In genomic region chr1:103721473-103721872, GRCh38 we compare ENCODE assay signal across 5 cellular contexts. TPM values are rescaled to one million over a fixed set of nuclear protein-coding genes. Genes with fewer than 3 reads are reported as not detected.
"Had no signal": no experiment of that assay in that cellular context is flagged by ENCODE, and none has a peak within 500 bp of the region (broad histone marks: within the 10 kb centered on the region; RNA-seq: fewer than 3 reads in every experiment).

No MANE protein-coding gene starts in this region.

RNA-seq across cellular contexts. Expression of gene AMY1B, which starts 25.5 kb away (rescaled TPM):
- total RNA-seq: HepG2, HT-29, HT1080, IMR-90, K562 had no signal

RNA-seq across cellular contexts. Expression of gene AMY1C, which starts 28.2 kb away (rescaled TPM):
- total RNA-seq: HepG2, HT-29, HT1080, IMR-90, K562 had no signal
